20 cellular contexts compared by ENCODE assay signal in genomic region chr9:17878810-17879370, GRCh38.
DNase-seq lines count a peak whose midpoint lies in the region; ATAC-seq and TF ChIP-seq lines count a peak whose summit lies in the region.
"Had no signal": no experiment of that assay in that cellular context is flagged by ENCODE, and none has a peak within 500 bp of the region (broad histone marks: within the 10 kb centered on the region; RNA-seq: fewer than 3 reads in every experiment).

No MANE protein-coding gene starts in this region.

- no peaks in the 10 kb centered on the region for H3K27me3 ChIP-seq in CD4-positive, alpha-beta T cell (ENCODE audit: control insufficient read depth, insufficient read depth, low read length)
- H3K27me3 ChIP-seq: MG63, Peyer's patch had no signal

- H3K36me3 Mint-ChIP-seq in stimulated activated naive B cell treated with anti-CD40 and anti-IgM and Interleukin-4, amounts not matched to agents 10 μg/mL and 1 μg/mL and 100 μg/mL, for 72 hours: no peaks in the 10 kb centered on the region
- no peaks in the 10 kb centered on the region for H3K36me3 Mint-ChIP-seq in activated T-cell treated with anti-CD3 and anti-CD28 coated beads, Interleukin-2, amount 50 U/mL, for 72 hours (ENCODE audit: insufficient read depth in 2 of 2)
- no peaks in the 10 kb centered on the region for H3K36me3 Mint-ChIP-seq in CD4-positive, alpha-beta T cell (ENCODE audit: low read depth)
- H3K36me3 Mint-ChIP-seq: CD14-positive monocyte had no signal

- POLR2A ChIA-PET in CD4-positive, alpha-beta T cell (lab: Charles Lee): no interaction called here

- H3K27ac ChIP-seq in CD4-positive, alpha-beta T cell (ENCODE audit: low read depth, low read length): no peak overlapping the region
- H3K27ac ChIP-seq: Peyer's patch, SK-N-MC had no signal

- ATAC-seq in GM18867 (IDR thresholded peaks at IDR 0.05; ENCODE audit: unreplicated experiment) (peak; percentile 46), GM21360 (IDR thresholded peaks at IDR 0.05; ENCODE audit: unreplicated experiment) (peak; percentile 59), HG03432 (IDR thresholded peaks at IDR 0.05; ENCODE audit: unreplicated experiment) (peak; percentile 73)
- peak; percentile 19 to 31 for ATAC-seq in stimulated activated naive B cell treated with anti-CD40 and anti-IgM and Interleukin-4, amounts not matched to agents 10 μg/mL and 1 μg/mL and 100 μg/mL, for 72 hours (replicated peaks)
- ATAC-seq in activated T-cell treated with anti-CD3 and anti-CD28 coated beads, Interleukin-2, amount 50 U/mL, for 72 hours (replicated peaks in 1 of 2): no peak
- ATAC-seq in CD4-positive, alpha-beta T cell (ENCODE audit: poor library complexity): no peak

- H3K4me1 Mint-ChIP-seq in stimulated activated naive B cell treated with anti-CD40 and anti-IgM and Interleukin-4, amounts not matched to agents 10 μg/mL and 1 μg/mL and 100 μg/mL, for 72 hours: no peaks in the 10 kb centered on the region
- no peaks in the 10 kb centered on the region for H3K4me1 Mint-ChIP-seq in activated T-cell treated with anti-CD3 and anti-CD28 coated beads, Interleukin-2, amount 50 U/mL, for 72 hours (ENCODE audit: low read depth)
- no peaks in the 10 kb centered on the region for H3K4me1 Mint-ChIP-seq in CD4-positive, alpha-beta T cell (ENCODE audit: low read depth)
- H3K4me1 Mint-ChIP-seq: CD14-positive monocyte had no signal

- no peaks in the 10 kb centered on the region for H3K9me3 ChIP-seq in CD4-positive, alpha-beta T cell (ENCODE audit: control insufficient read depth, low read length)
- H3K9me3 ChIP-seq: MG63, Peyer's patch had no signal

- no peak for TF ChIP-seq CTCF in CD4-positive, alpha-beta T cell (IDR thresholded peaks at IDR 0.05)

- DNase-seq in stimulated activated naive B cell treated with anti-CD40 and anti-IgM and Interleukin-4, amounts not matched to agents 10 μg/mL and 1 μg/mL and 100 μg/mL, for 72 hours: no peak
- no peak for DNase-seq in CD1c-positive myeloid dendritic cell (ENCODE audit: extremely low spot score)
- no peak for DNase-seq in activated T-cell treated with anti-CD3 and anti-CD28 coated beads, Interleukin-2, amount 50 U/mL, for 72 hours
- no peak for DNase-seq in CD4-positive, alpha-beta T cell
- DNase-seq: ACHN, AML-193, Calu3, DMS53, HCEC 1CT, MG63, NCI-H187 treated with DMSO at 0.1 percent for 48 hours, NCI-H2171 treated with DMSO at 0.1 percent for 48 hours, NCI-H774, Peyer's patch, Right ventricle myocardium superior had no signal

- peaks cover 0 to under 1% of the 10 kb centered on the region in 2 donors for H3K9me3 Mint-ChIP-seq in stimulated activated naive B cell treated with anti-CD40 and anti-IgM and Interleukin-4, amounts not matched to agents 10 μg/mL and 1 μg/mL and 100 μg/mL, for 72 hours
- H3K9me3 Mint-ChIP-seq in activated T-cell treated with anti-CD3 and anti-CD28 coated beads, Interleukin-2, amount 50 U/mL, for 72 hours: peaks cover 0 to 8% of the 10 kb centered on the region in 2 donors
- peaks cover 7% of the 10 kb centered on the region for H3K9me3 Mint-ChIP-seq in CD4-positive, alpha-beta T cell

- H3K27ac Mint-ChIP-seq in stimulated activated naive B cell treated with anti-CD40 and anti-IgM and Interleukin-4, amounts not matched to agents 10 μg/mL and 1 μg/mL and 100 μg/mL, for 72 hours: no peak overlapping the region
- H3K27ac Mint-ChIP-seq in activated T-cell treated with anti-CD3 and anti-CD28 coated beads, Interleukin-2, amount 50 U/mL, for 72 hours: no peak overlapping the region
- no peak overlapping the region for H3K27ac Mint-ChIP-seq in CD4-positive, alpha-beta T cell
- H3K27ac Mint-ChIP-seq: CD14-positive monocyte had no signal

- CTCF ChIA-PET in CD4-positive, alpha-beta T cell (lab: Charles Lee): no interaction called here

- no peaks in the 10 kb centered on the region for H3K27me3 Mint-ChIP-seq in stimulated activated naive B cell treated with anti-CD40 and anti-IgM and Interleukin-4, amounts not matched to agents 10 μg/mL and 1 μg/mL and 100 μg/mL, for 72 hours
- H3K27me3 Mint-ChIP-seq in activated T-cell treated with anti-CD3 and anti-CD28 coated beads, Interleukin-2, amount 50 U/mL, for 72 hours (ENCODE audit: low read depth): no peaks in the 10 kb centered on the region
- no peaks in the 10 kb centered on the region for H3K27me3 Mint-ChIP-seq in CD4-positive, alpha-beta T cell

- no peak overlapping the region for H3K4me3 Mint-ChIP-seq in stimulated activated naive B cell treated with anti-CD40 and anti-IgM and Interleukin-4, amounts not matched to agents 10 μg/mL and 1 μg/mL and 100 μg/mL, for 72 hours
- H3K4me3 Mint-ChIP-seq in activated T-cell treated with anti-CD3 and anti-CD28 coated beads, Interleukin-2, amount 50 U/mL, for 72 hours: no peak overlapping the region
- H3K4me3 Mint-ChIP-seq in CD4-positive, alpha-beta T cell: no peak overlapping the region
- H3K4me3 Mint-ChIP-seq: CD14-positive monocyte had no signal

- intact Hi-C loops in CD4-positive, alpha-beta T cell (cut with DNase I, micrococcal nuclease): no loop called here

Comparison
In these comparisons a context has a peak if more than half of its experiments do, and no peak if none do; other contexts are left out.
1. ATAC-seq: peak in GM18867 (single experiment), GM21360 (single experiment), HG03432 (single experiment) and stimulated activated naive B cell treated with anti-CD40 and anti-IgM and Interleukin-4, amounts not matched to agents 10 μg/mL and 1 μg/mL and 100 μg/mL, for 72 hours (2 of 2); none in activated T-cell treated with anti-CD3 and anti-CD28 coated beads, Interleukin-2, amount 50 U/mL, for 72 hours (0 of 2) and CD4-positive, alpha-beta T cell (single experiment).